In genomic region chr1:239802275-239802674, GRCh38 we compare ENCODE assay signal across 1 cellular context.
TF ChIP-seq lines count a peak whose summit lies in the region.

No MANE protein-coding gene starts in this region.

TF ChIP-seq in SK-N-SH, 30 proteins besides CTCF, POLR2A, EP300 and RAD21:
- TF ChIP-seq FOXJ3 (CRISPR knock-in tag; IDR thresholded peaks at IDR 0.05) (no peak), EZH2phosphoT487 (IDR thresholded peaks at IDR 0.05; ENCODE audit: borderline replicate concordance, low read depth) (no peak), JUND (IDR thresholded peaks at IDR 0.05) (no peak), USF1 (IDR thresholded peaks at IDR 0.05; ENCODE audit: borderline replicate concordance, low read depth) (no peak), ZBTB33 (IDR thresholded peaks at IDR 0.05; ENCODE audit: borderline replicate concordance, low read depth) (no peak), CHD2 (IDR thresholded peaks at IDR 0.05; ENCODE audit: low read length, partially characterized antibody) (no peak), RCOR1 (IDR thresholded peaks at IDR 0.05; ENCODE audit: low read length) (no peak), YY1 (IDR thresholded peaks at IDR 0.05; ENCODE audit: low read depth) (no peak), ELF1 (IDR thresholded peaks at IDR 0.05) (no peak), IRF3 (IDR thresholded peaks at IDR 0.05; ENCODE audit: low read depth, low read length) (no peak), TEAD4 (IDR thresholded peaks at IDR 0.05; ENCODE audit: borderline replicate concordance, insufficient read depth) (no peak), USF2 (IDR thresholded peaks at IDR 0.05; ENCODE audit: borderline replicate concordance, low read depth, low read length) (no peak), TAF1 (IDR thresholded peaks at IDR 0.05; ENCODE audit: borderline replicate concordance, low read depth, low read length) (no peak), NRF1 (IDR thresholded peaks at IDR 0.05; ENCODE audit: low read depth, low read length) (no peak), RXRA (IDR thresholded peaks at IDR 0.05; ENCODE audit: borderline replicate concordance, low read depth) (no peak), NFIC (IDR thresholded peaks at IDR 0.05; ENCODE audit: borderline replicate concordance) (no peak), SMC3 (IDR thresholded peaks at IDR 0.05; ENCODE audit: low read depth, low read length) (no peak; the same call in 1 of the 2 replicates)
